5 cellular contexts compared by ENCODE assay signal in genomic region chr4:12089920-12090319, GRCh38.
DNase-seq lines count a peak whose midpoint lies in the region; ATAC-seq and TF ChIP-seq lines count a peak whose summit lies in the region.
"Not testable (repeated sequence)": the region's sequence is repeated elsewhere in the genome, so short reads cannot be mapped to it uniquely, and the experiment has no call there.

No MANE protein-coding gene starts in this region.

- DNase-seq in HT-29 (ENCODE audit: low spot score): peak; percentile 19
- peak; percentile 19 for DNase-seq in LNCaP clone FGC (ENCODE audit: low read depth)
- DNase-seq in PC-9: peak in 1 of 2 experiments; percentile 1
- DNase-seq in Right ventricle myocardium superior: peak; percentile 25
- peak; percentile 35 for DNase-seq in natural killer cell treated with Interleukin-12 subunit alpha and Interleukin-12 subunit beta and Interleukin-15 and Interleukin-18, amount 100 ng/mL, for 72 hours (ENCODE audit: low spot score)

- POLR2A ChIA-PET in PC-9 (lab: Charles Lee; ENCODE audit: unreplicated experiment): not testable (repeated sequence)

- not testable (repeated sequence) for H3K4me3 Mint-ChIP-seq in natural killer cell treated with Interleukin-12 subunit alpha and Interleukin-12 subunit beta and Interleukin-15 and Interleukin-18, amount 100 ng/mL, for 72 hours

- not testable (repeated sequence) for H3K79me2 ChIP-seq in PC-9 (ENCODE audit: low read depth)

- H3K9me2 ChIP-seq in PC-9 (ENCODE audit: insufficient read depth): not testable (repeated sequence)

- H3K9me3 ChIP-seq in PC-9 (ENCODE audit: insufficient read depth, low read depth): not testable (repeated sequence)

- TF ChIP-seq CTCF in LNCaP clone FGC (IDR thresholded peaks at IDR 0.05; ENCODE audit: control insufficient read depth, extremely low read depth, insufficient read depth); PC-9 (conservative IDR thresholded peaks at IDR 0.05): not testable (repeated sequence)

- BruUV-seq in PC-9 (replicated peaks; lab: Mats Ljungman, UMichigan): not testable (repeated sequence)

- not testable (repeated sequence) for H3K36me3 ChIP-seq in PC-9 (ENCODE audit: low read depth)

- ATAC-seq in Right ventricle myocardium superior (ENCODE audit: poor library complexity); natural killer cell treated with Interleukin-12 subunit alpha and Interleukin-12 subunit beta and Interleukin-15 and Interleukin-18, amount 100 ng/mL, for 72 hours: not testable (repeated sequence)

- H3K27me3 Mint-ChIP-seq in natural killer cell treated with Interleukin-12 subunit alpha and Interleukin-12 subunit beta and Interleukin-15 and Interleukin-18, amount 100 ng/mL, for 72 hours: not testable (repeated sequence)

- peaks cover 20% of the 10 kb centered on the region for H3K9me3 Mint-ChIP-seq in natural killer cell treated with Interleukin-12 subunit alpha and Interleukin-12 subunit beta and Interleukin-15 and Interleukin-18, amount 100 ng/mL, for 72 hours

- intact Hi-C loops in PC-9 (cut with micrococcal nuclease; ENCODE audit: unreplicated experiment); Right ventricle myocardium superior (cut with DNase I): not testable (repeated sequence)

- H3K4me2 ChIP-seq in PC-9: peak overlapping the region; percentile 26; the same call in 1 of the 2 replicates

- H3K27me3 ChIP-seq in PC-9 (ENCODE audit: insufficient read depth, low read depth): not testable (repeated sequence)

- CTCF ChIA-PET in PC-9 (lab: Charles Lee): not testable (repeated sequence)

- H2AFZ ChIP-seq in PC-9: not testable (repeated sequence)

- H3K4me3 ChIP-seq in LNCaP clone FGC (ENCODE audit: low read depth, low read length): peak overlapping the region; percentile 15; the same call in 1 of the 2 replicates
- H3K4me3 ChIP-seq in PC-9: not testable (repeated sequence)

- H3K36me3 Mint-ChIP-seq in natural killer cell treated with Interleukin-12 subunit alpha and Interleukin-12 subunit beta and Interleukin-15 and Interleukin-18, amount 100 ng/mL, for 72 hours: peaks cover 12% of the 10 kb centered on the region

- H4K20me1 ChIP-seq in PC-9 (ENCODE audit: insufficient read depth): not testable (repeated sequence)

- not testable (repeated sequence) for H3K4me1 Mint-ChIP-seq in natural killer cell treated with Interleukin-12 subunit alpha and Interleukin-12 subunit beta and Interleukin-15 and Interleukin-18, amount 100 ng/mL, for 72 hours (ENCODE audit: low read depth in 2 of 2)

- H3K27ac ChIP-seq in PC-9: not testable (repeated sequence)

- not testable (repeated sequence) for H3K4me1 ChIP-seq in PC-9 (replicated peaks; ENCODE audit: insufficient read depth)

- H3F3A ChIP-seq in PC-9 (ENCODE audit: insufficient read depth, low read depth): not testable (repeated sequence)

- not testable (repeated sequence) for H3K27ac Mint-ChIP-seq in natural killer cell treated with Interleukin-12 subunit alpha and Interleukin-12 subunit beta and Interleukin-15 and Interleukin-18, amount 100 ng/mL, for 72 hours
